Comparison of ENCODE assay signal across 25 cellular contexts in genomic region chr4:22048326-22048725, GRCh38.
"Had no signal": no experiment of that assay in that cellular context is flagged by ENCODE, and none has a peak within 500 bp of the region (broad histone marks: within the 10 kb centered on the region; RNA-seq: fewer than 3 reads in every experiment).

No MANE protein-coding gene starts in this region.

- H3K27me3 ChIP-seq: stomach, suprapubic skin, testis, thyroid gland, tibial artery, tibial nerve, transverse colon, upper lobe of left lung, upper lobe of right lung, uterus, vagina had no signal

- H3K4me3 ChIP-seq: stomach, suprapubic skin, testis, thoracic aorta, thyroid gland, tibial artery, tibial nerve, transverse colon, upper lobe of left lung, upper lobe of right lung, uterus, vagina had no signal

- H3K27ac ChIP-seq: stomach, suprapubic skin, testis, thoracic aorta, thyroid gland, tibial artery, tibial nerve, transverse colon, upper lobe of left lung, upper lobe of right lung, uterus, vagina had no signal

- H3K36me3 ChIP-seq: stomach, suprapubic skin, thoracic aorta, thyroid gland, tibial artery, tibial nerve, transverse colon, upper lobe of left lung, upper lobe of right lung, uterus, vagina had no signal

- H3K4me1 ChIP-seq: stomach, suprapubic skin, testis, thyroid gland, tibial artery, tibial nerve, transverse colon, upper lobe of left lung, upper lobe of right lung, uterus, vagina had no signal

- H3K9me3 ChIP-seq: testis, thyroid gland, transverse colon, upper lobe of right lung, uterus, vagina had no signal

- ATAC-seq: stimulated activated effector memory CD8-positive, alpha-beta T cell treated with anti-CD3 and anti-CD28 coated beads, Interleukin-12 subunit alpha, Interleukin-12 subunit beta, amount 100 ng/mL, for 72 hours; stimulated activated memory B cell treated with anti-CD40 and anti-IgM and Interleukin-4, amounts not matched to agents 10 μg/mL and 1 μg/mL and 100 μg/mL, for 72 hours; stimulated activated naive B cell treated with anti-CD40 and anti-IgM and Interleukin-4, amounts not matched to agents 10 μg/mL and 1 μg/mL and 100 μg/mL, for 72 hours; stimulated activated naive CD8-positive, alpha-beta T cell treated with anti-CD3 and anti-CD28 coated beads, Interleukin-15, amount 100 ng/mL, for 72 hours; stimulated activated naive CD8-positive, alpha-beta T cell treated with anti-CD3 and anti-CD28 coated beads, Interleukin-15, Interleukin-2, amounts not matched to agents 100 U/mL and 50 U/mL, for 24 hours; upper lobe of right lung had no signal

- DNase-seq: stimulated activated CD4-positive, alpha-beta T cell treated with anti-CD3 and anti-CD28 coated beads, Interleukin-2, amount 100 ng/mL, for 48 hours; stimulated activated CD4-positive, alpha-beta T cell treated with anti-CD3 and anti-CD28 coated beads, Interleukin-4, amount 100 ng/mL, for 1 hour; stimulated activated CD4-positive, alpha-beta T cell treated with anti-CD3 and anti-CD28 coated beads, Interleukin-4, amount 100 ng/mL, for 24 hours; stimulated activated CD4-positive, alpha-beta T cell treated with anti-CD3 and anti-CD28 coated beads, Interleukin-4, amount 100 ng/mL, for 4 hours; stimulated activated CD8-positive, alpha-beta memory T cell treated with anti-CD3 and anti-CD28 coated beads, Interleukin-4, amount 100 ng/mL, for 48 hours; stimulated activated naive B cell treated with anti-CD40 and anti-IgM and Interleukin-4, amounts not matched to agents 10 μg/mL and 1 μg/mL and 100 μg/mL, for 72 hours; stimulated activated naive CD4-positive, alpha-beta T cell treated with Interleukin-2 at 50 U/mL for 16 hours; stimulated activated naive CD8-positive, alpha-beta T cell treated with anti-CD3 and anti-CD28 coated beads, Interleukin-15, amount 100 ng/mL, for 72 hours; stimulated activated naive CD8-positive, alpha-beta T cell treated with anti-CD3 and anti-CD28 coated beads, Interleukin-15, Interleukin-2, amounts not matched to agents 100 U/mL and 50 U/mL, for 24 hours; stomach; substantia nigra; testis; thyroid gland; tibial artery; transverse colon; trophoblast cell; upper lobe of right lung; uterus had no signal
